1 cellular context compared by ENCODE assay signal in the genomic region with DNA sequence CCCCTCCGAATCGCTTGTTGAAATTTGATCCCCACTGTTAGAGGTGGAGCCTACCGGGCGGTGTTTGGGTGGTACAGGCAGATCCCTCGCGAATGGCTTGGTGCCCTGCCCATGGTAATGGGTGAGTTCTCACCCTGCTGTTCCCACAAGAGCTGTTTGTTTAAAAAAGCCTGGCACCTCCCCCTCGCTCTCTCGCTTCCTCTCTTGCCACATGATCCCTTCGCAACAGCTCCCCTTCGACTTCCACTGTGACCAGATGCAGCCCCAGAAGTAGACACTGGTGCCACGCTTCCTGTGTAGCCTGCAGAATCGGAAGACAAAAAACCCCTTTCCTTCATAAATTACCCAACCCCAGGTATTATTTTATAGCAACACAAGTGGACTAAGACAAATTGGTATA.
TF ChIP-seq lines count a peak whose summit lies in the region.

No MANE protein-coding gene starts in this region.

TF ChIP-seq in SK-N-SH, 30 proteins besides CTCF, POLR2A, EP300 and RAD21 (continued from another document):
- TF ChIP-seq SMC3 (IDR thresholded peaks at IDR 0.05; ENCODE audit: low read depth, low read length) (no peak), ELF1 (IDR thresholded peaks at IDR 0.05) (no peak), FOXJ3 (CRISPR knock-in tag; IDR thresholded peaks at IDR 0.05) (no peak), MXI1 (IDR thresholded peaks at IDR 0.05; ENCODE audit: low read depth, low read length) (no peak), GABPA (IDR thresholded peaks at IDR 0.05; ENCODE audit: low read depth) (no peak), FOSL2 (IDR thresholded peaks at IDR 0.05; ENCODE audit: borderline replicate concordance, low read depth) (no peak), MEF2A (IDR thresholded peaks at IDR 0.05; ENCODE audit: borderline replicate concordance, low read depth) (no peak)
